ENCODE assay signal across 1 cellular context in genomic region chr1:169890761-169891538, GRCh38.
TF ChIP-seq lines count a peak whose summit lies in the region.

No MANE protein-coding gene starts in this region.

TF ChIP-seq in HEK293, 187 proteins besides CTCF, POLR2A, EP300 and RAD21 (continued from another document):
- no peak for TF ChIP-seq KLF17 (tag by site-specific recombination; IDR thresholded peaks at IDR 0.05)
- 0 out of 2 replicates have a peak, but pooled peaks have one; percentile 35 for TF ChIP-seq SCRT1 (tag by site-specific recombination; IDR thresholded peaks at IDR 0.05; ENCODE audit: borderline replicate concordance)
- no peak for TF ChIP-seq ZNF529 (tag by site-specific recombination; IDR thresholded peaks at IDR 0.05; ENCODE audit: insufficient replicate concordance)
- TF ChIP-seq HOXD13 (CRISPR knock-in tag; IDR thresholded peaks at IDR 0.05; ENCODE audit: borderline replicate concordance): no peak
- no peak for TF ChIP-seq ZNF48 (tag by site-specific recombination; IDR thresholded peaks at IDR 0.05)
- TF ChIP-seq ZNF660 (tag by site-specific recombination; IDR thresholded peaks at IDR 0.05): no peak
- no peak for TF ChIP-seq ZNF639 (tag by site-specific recombination; IDR thresholded peaks at IDR 0.05)
- no peak for TF ChIP-seq ZNF530 (tag by site-specific recombination; IDR thresholded peaks at IDR 0.05; ENCODE audit: low read depth)
- no peak for TF ChIP-seq ZNF629 (tag by site-specific recombination; IDR thresholded peaks at IDR 0.05)
- no peak for TF ChIP-seq ZNF677 (tag by site-specific recombination; IDR thresholded peaks at IDR 0.05)
- no peak for TF ChIP-seq ZFP69B (tag by site-specific recombination; IDR thresholded peaks at IDR 0.05)
- peak; percentile 18; the same call in 1 of the 2 replicates for TF ChIP-seq ZBTB6 (tag by site-specific recombination; IDR thresholded peaks at IDR 0.05)
- no peak for TF ChIP-seq ZIC2 (tag by site-specific recombination; IDR thresholded peaks at IDR 0.05)
- TF ChIP-seq HIC1 (tag by site-specific recombination; IDR thresholded peaks at IDR 0.05): no peak
- TF ChIP-seq ZNF830 (tag by site-specific recombination; IDR thresholded peaks at IDR 0.05; ENCODE audit: low read depth): no peak
- no peak for TF ChIP-seq ZNF121 (tag by site-specific recombination; IDR thresholded peaks at IDR 0.05)
- TF ChIP-seq TRIM28 (IDR thresholded peaks at IDR 0.05; ENCODE audit: borderline replicate concordance, low read length): peak; percentile 82
- TF ChIP-seq ZNF792 (tag by site-specific recombination; IDR thresholded peaks at IDR 0.05): no peak
- peak; percentile 42; the same call in 1 of the 2 replicates for TF ChIP-seq FEZF1 (tag by site-specific recombination; IDR thresholded peaks at IDR 0.05)
- TF ChIP-seq ZNF518A (tag by site-specific recombination; conservative IDR thresholded peaks at IDR 0.05; ENCODE audit: low read depth): no peak
- no peak for TF ChIP-seq ZNF146 (tag by site-specific recombination; IDR thresholded peaks at IDR 0.05)
- 0 out of 2 replicates have a peak, but pooled peaks have one; percentile 10 for TF ChIP-seq ZBTB44 (tag by site-specific recombination; IDR thresholded peaks at IDR 0.05)
- TF ChIP-seq ZNF37A (tag by site-specific recombination; IDR thresholded peaks at IDR 0.05): no peak
- TF ChIP-seq BCL11B (tag by site-specific recombination; IDR thresholded peaks at IDR 0.05; ENCODE audit: low read depth): no peak
- no peak for TF ChIP-seq ZNF776 (tag by site-specific recombination; IDR thresholded peaks at IDR 0.05; ENCODE audit: borderline replicate concordance)
- 0 out of 2 replicates have a peak, but pooled peaks have one; percentile 26 for TF ChIP-seq PRDM6 (tag by site-specific recombination; IDR thresholded peaks at IDR 0.05)
- TF ChIP-seq ZNF157 (tag by site-specific recombination; IDR thresholded peaks at IDR 0.05): no peak
- no peak for TF ChIP-seq ZFP41 (tag by site-specific recombination; IDR thresholded peaks at IDR 0.05; ENCODE audit: borderline replicate concordance)
- peak; percentile 39; the same call in 1 of the 2 replicates for TF ChIP-seq ZNF843 (tag by site-specific recombination; IDR thresholded peaks at IDR 0.05)
- TF ChIP-seq ZNF473 (tag by site-specific recombination; IDR thresholded peaks at IDR 0.05): no peak
- TF ChIP-seq ZNF2 (tag by site-specific recombination; IDR thresholded peaks at IDR 0.05): no peak
- TF ChIP-seq ZFHX2 (tag by site-specific recombination; conservative IDR thresholded peaks at IDR 0.05): no peak
- no peak for TF ChIP-seq ZBTB48 (tag by site-specific recombination; IDR thresholded peaks at IDR 0.05)
- TF ChIP-seq ZNF600 (tag by site-specific recombination; IDR thresholded peaks at IDR 0.05): 0 out of 2 replicates have a peak, but pooled peaks have one; percentile 47
- no peak for TF ChIP-seq RBAK (tag by site-specific recombination; IDR thresholded peaks at IDR 0.05)
- TF ChIP-seq SP2 (tag by site-specific recombination; IDR thresholded peaks at IDR 0.05): no peak
- 0 out of 2 replicates have a peak, but pooled peaks have one; percentile 22 for TF ChIP-seq ZNF24 (tag by site-specific recombination; IDR thresholded peaks at IDR 0.05)
- TF ChIP-seq ZNF521 (tag by site-specific recombination; IDR thresholded peaks at IDR 0.05): no peak
- TF ChIP-seq GLIS1 (tag by site-specific recombination; IDR thresholded peaks at IDR 0.05): peak; percentile 95
- TF ChIP-seq OSR2 (tag by site-specific recombination; IDR thresholded peaks at IDR 0.05): no peak; the same call in 1 of the 2 replicates
- TF ChIP-seq ZNF394 (tag by site-specific recombination; IDR thresholded peaks at IDR 0.05; ENCODE audit: borderline replicate concordance): no peak
- TF ChIP-seq EGR2 (tag by site-specific recombination; IDR thresholded peaks at IDR 0.05; ENCODE audit: low read depth): no peak
